9 cellular contexts compared by ENCODE assay signal in genomic region chr22:21417806-21418205, GRCh38. TPM values are rescaled to one million over a fixed set of nuclear protein-coding genes. Genes with fewer than 3 reads are reported as not detected.
DNase-seq lines count a peak whose midpoint lies in the region; ATAC-seq, FAIRE-seq and TF ChIP-seq lines count a peak whose summit lies in the region.
"Not testable (repeated sequence)": the region's sequence is repeated elsewhere in the genome, so short reads cannot be mapped to it uniquely, and the experiment has no call there.
"Had no signal": no experiment of that assay in that cellular context is flagged by ENCODE, and none has a peak within 500 bp of the region (broad histone marks: within the 10 kb centered on the region; RNA-seq: fewer than 3 reads in every experiment).

No MANE protein-coding gene starts in this region.

- peak overlapping the region; percentile 38; the same call in 1 of the 2 replicates for H3K4me3 Mint-ChIP-seq in WTC11

- not testable (repeated sequence) for H3K4me1 ChIP-seq in K562 (replicated peaks in 1 of 2; ENCODE audit: control insufficient read depth in 2 of 2, insufficient read depth in 2 of 2, low read length in 2 of 2); heart right ventricle; neuron (ENCODE audit: insufficient read depth, low read length); suprapubic skin

- H3K9me1 ChIP-seq in K562 (ENCODE audit: control insufficient read depth, insufficient read depth, low read length) = not testable (repeated sequence)

- H2AFZ ChIP-seq in K562 (ENCODE audit: low read depth, low read length); neuron (ENCODE audit: low read depth, low read length): not testable (repeated sequence)

- H4K20me1 ChIP-seq in K562 (replicated peaks; ENCODE audit: control insufficient read depth, insufficient read depth, low read length) = not testable (repeated sequence)

- TF ChIP-seq POLR2A in K562 (conservative IDR thresholded peaks at IDR 0.05); suprapubic skin (IDR thresholded peaks at IDR 0.05): not testable (repeated sequence)

- TF ChIP-seq CTCF in WTC11 (IDR thresholded peaks at IDR 0.05); K562 (IDR thresholded peaks at IDR 0.05 in 2 of 3, conservative IDR thresholded peaks at IDR 0.05 in 1 of 3; ENCODE audit: insufficient read depth in 2 of 3, low read depth in 1 of 3, low read length in 3 of 3); heart right ventricle (IDR thresholded peaks at IDR 0.05); suprapubic skin (IDR thresholded peaks at IDR 0.05): not testable (repeated sequence)

- not testable (repeated sequence) for H3K36me3 ChIP-seq in H7 (replicated peaks; ENCODE audit: control insufficient read depth, insufficient read depth, low read length); K562 (ENCODE audit: control insufficient read depth, insufficient read depth, low read length); heart right ventricle; neuron (ENCODE audit: insufficient read depth, low read length); suprapubic skin

- intact Hi-C loops in K562 (cut with micrococcal nuclease); heart right ventricle (cut with DNase I): not testable (repeated sequence)

- peak overlapping the region; percentile 75; the same call in 2 of the 3 replicates for H3K27ac ChIP-seq in K562 (ENCODE audit: extremely low read depth, low read depth, low read length)
- H3K27ac ChIP-seq in heart right ventricle, suprapubic skin: not testable (repeated sequence)

- POLR2A ChIA-PET in WTC11 (lab: Charles Lee); K562 (lab: Yijun Ruan, JAX): not testable (repeated sequence)

- H3K36me3 Mint-ChIP-seq in WTC11 = not testable (repeated sequence)

- TF ChIP-seq EP300 in K562 (IDR thresholded peaks at IDR 0.05; ENCODE audit: low read length); suprapubic skin (IDR thresholded peaks at IDR 0.05): not testable (repeated sequence)

- H3K27ac Mint-ChIP-seq in WTC11 = not testable (repeated sequence)

- not testable (repeated sequence) for H3K9me3 Mint-ChIP-seq in WTC11

- under 1% methylated on average over 18 of the region's 39 CpGs for WGBS in K562 (ENCODE audit: insufficient coverage, low coverage, missing lambda C conversion rate)
- 0% methylated on average over 7 to 16 of the region's 39 CpGs for WGBS in heart right ventricle, 2 donors
- no CpG with 5 or more reads among the region's 39 CpGs for WGBS in suprapubic skin

- H3K9ac ChIP-seq in K562 (ENCODE audit: insufficient read depth in 1 of 2, low read depth in 2 of 2, low read length in 2 of 2) = peak overlapping the region; percentile 51 to 89; a peak in 3 of 4 replicates

- not testable (repeated sequence) for H3K79me2 ChIP-seq in K562 (ENCODE audit: control insufficient read depth, insufficient read depth, low read length)

- FAIRE-seq in K562 (lab: Jason Lieb, UNC) = not testable (repeated sequence)

- H3K27me3 Mint-ChIP-seq in WTC11 (ENCODE audit: low read depth) = not testable (repeated sequence)

- TF ChIP-seq RAD21 in K562 (CRISPR knock-in tag; conservative IDR thresholded peaks at IDR 0.05 in 1 of 2, IDR thresholded peaks at IDR 0.05 in 1 of 2) = not testable (repeated sequence)

- not testable (repeated sequence) for DNase-seq in H7; K562 (ENCODE audit: extremely low read depth in 1 of 4, low spot score in 3 of 4)
- DNase-seq in WTC11 (ENCODE audit: low spot score) (peak; percentile 36), heart right ventricle (peak; percentile 23 to 44), suprapubic skin (ENCODE audit: low spot score in 2 of 2) (peak in 1 of 2 donors; percentile 82)

- H3K27me3 ChIP-seq in H7 (ENCODE audit: control insufficient read depth, insufficient read depth, low read length); K562 (ENCODE audit: control insufficient read depth in 2 of 2, insufficient read depth in 2 of 2, low read length in 2 of 2); heart right ventricle; neuron (ENCODE audit: insufficient read depth, low read length); suprapubic skin: not testable (repeated sequence)

- H3K4me3 ChIP-seq in GM08714 (ENCODE audit: low read length) (peak overlapping the region; percentile 58; the same call in 1 of the 2 replicates), H7 (ENCODE audit: insufficient read depth, low read depth, low read length) (peak overlapping the region; percentile 42), K562 (peak overlapping the region; percentile 54), heart right ventricle (peak overlapping the region in 9 of 10 donors; percentile 40 to 56 (median 46)), neuron (ENCODE audit: low read length) (peak overlapping the region; percentile 57), suprapubic skin (peak overlapping the region; percentile 48)

- peak overlapping the region; percentile 76; the same call in 1 of the 2 replicates for H3K4me2 ChIP-seq in K562 (ENCODE audit: insufficient read depth, low read length)

- in situ Hi-C loops in K562 (cut with MboI) = loop anchor here (25.0 kb wide), 2 partner anchors 519 to 1119 kb away; no protein-coding TSS in a partner anchor

- CTCF ChIA-PET in WTC11 (lab: Charles Lee); K562 (lab: Yijun Ruan, JAX; ENCODE audit: low intra/inter-chr PET ratio): not testable (repeated sequence)

- ATAC-seq in HG03439 (IDR thresholded peaks at IDR 0.05; ENCODE audit: unreplicated experiment) (peak; percentile 16), WTC11 (peak; percentile 10), K562 (peak; percentile 70), heart right ventricle (peak in 5 of 8 donors; percentile 16 to 30 (median 22))

- not testable (repeated sequence) for BruUV-seq in K562 (replicated peaks; lab: Mats Ljungman, UMichigan)

- H3K4me1 Mint-ChIP-seq in WTC11 = not testable (repeated sequence)

- not testable (repeated sequence) for H3K9me3 ChIP-seq in K562 (replicated peaks; ENCODE audit: control insufficient read depth, insufficient read depth, low read depth, low read length); heart right ventricle; neuron (ENCODE audit: low read length); suprapubic skin

RNA-seq across cellular contexts. Expression of gene HIC2, which starts 0.6 kb away (rescaled TPM):
- 36.2 and 40.5 TPM in 2 replicates for total RNA-seq in H7 (2014; rRNA removed; shearing (Covaris generic))
- total RNA-seq in WTC11 (2021) (30.4 to 33.3 TPM (median 31.2 TPM) in 3 replicates), K562 (2014; rRNA removed) (68.3 and 85.5 TPM in 2 replicates), K562 (2014; rRNA removed; fragmentation: Illumina TruSeq; extraction: Trizol) (25.5 and 25.6 TPM in 2 replicates), K562 (2015; rRNA removed; fragmentation: Illumina TruSeq; extraction: Trizol) (51.0 and 51.9 TPM in 2 replicates), K562 (2021) (104 and 117 TPM in 2 replicates), heart right ventricle (1 to 10 TPM; 1.2 to 2.4 (median 1.8) TPM), suprapubic skin (1 to 10 TPM; 4.2 to 9.4 (median 6.3) TPM)
- 56.9 and 123 TPM in 2 replicates for total RNA-seq in K562 (2011; cell fraction: chromatin; rRNA removed; ENCODE audit: low replicate concordance)
- total RNA-seq in K562 (2011; cell fraction: nucleolus; rRNA removed) = 77.2 and 88.6 TPM in 2 replicates
- total RNA-seq in K562 (2011; cell fraction: nucleoplasm; rRNA removed) = 64.3 and 67.2 TPM in 2 replicates
- polyA plus RNA-seq in K562 (2011; rRNA removed) (19.7 and 20.7 TPM in 2 replicates), K562 (2014; fragmentation: Illumina TruSeq; extraction: Trizol) (35.5 and 50.6 TPM in 2 replicates), K562 (2014; fragmentation: Nextera tagmentation; extraction: Ambion mirVana) (1 to 10 TPM; 1.7 to 2.6 TPM), K562 (2014; rRNA removed) (40.8 and 41.4 TPM in 2 replicates), heart right ventricle (1 to 10 TPM in 1 of 2 donors, under 1 TPM in 1; 0.65 to 2.0 TPM)
- polyA plus RNA-seq in K562 (2011; cell fraction: cytosol; rRNA removed) = 25.5 and 39.2 TPM in 2 replicates
- polyA plus RNA-seq in K562 (2011; cell fraction: nucleus; rRNA removed) = 39.9 and 64.1 TPM in 2 replicates
- 40.2 and 58.7 TPM in 2 replicates for polyA plus RNA-seq in K562 (2012)
- polyA minus RNA-seq in K562 (2011; rRNA and poly(A)+ RNA removed) = 20.9 and 37.6 TPM in 2 replicates
- polyA minus RNA-seq in K562 (2011; cell fraction: cytosol; rRNA and poly(A)+ RNA removed) = 47.0 and 61.2 TPM in 2 replicates
- 31.5 and 40.1 TPM in 2 replicates for polyA minus RNA-seq in K562 (2011; cell fraction: nucleus; rRNA and poly(A)+ RNA removed)

RNA-seq across cellular contexts. Expression of gene RIMBP3B, which starts 34.3 kb away (rescaled TPM):
- 0.22 and 0.24 TPM in 2 replicates for total RNA-seq in H7 (2014; rRNA removed; shearing (Covaris generic))
- total RNA-seq in WTC11 (2021) (0.09 to 0.62 TPM (median 0.27 TPM) in 3 replicates), K562 (2014; rRNA removed) (0.14 and 0.37 TPM in 2 replicates), K562 (2014; rRNA removed; fragmentation: Illumina TruSeq; extraction: Trizol) (0.18 and 0.19 TPM in 2 replicates), K562 (2015; rRNA removed; fragmentation: Illumina TruSeq; extraction: Trizol) (0.23 and 0.29 TPM in 2 replicates), K562 (2021) (0.55 and 0.78 TPM in 2 replicates), heart right ventricle (under 1 TPM in 4 of 10 donors, not detected in 6; 0.04 to 0.21 (median 0.10) TPM), suprapubic skin (under 1 TPM in 1 of 4 donors, not detected in 3; 0.13 TPM)
- total RNA-seq in K562 (2011; cell fraction: chromatin; rRNA removed; ENCODE audit: low replicate concordance) = 0.60 TPM in 1 of 2 replicates, not detected in the other
- total RNA-seq in K562 (2011; cell fraction: nucleolus; rRNA removed) = 0.13 and 1.0 TPM in 2 replicates
- 0.29 and 0.46 TPM in 2 replicates for total RNA-seq in K562 (2011; cell fraction: nucleoplasm; rRNA removed)
- polyA plus RNA-seq in K562 (2011; rRNA removed) (0.03 and 0.16 TPM in 2 replicates), K562 (2014; fragmentation: Illumina TruSeq; extraction: Trizol) (0.14 and 0.24 TPM in 2 replicates), K562 (2014; fragmentation: Nextera tagmentation; extraction: Ambion mirVana) (under 1 TPM in 1 of 2 experiments, not detected in 1; 0.01 TPM), K562 (2014; rRNA removed) (0.08 and 0.18 TPM in 2 replicates), heart right ventricle (under 1 TPM in 1 of 2 donors, not detected in 1; 0.03 TPM)
- polyA plus RNA-seq in K562 (2011; cell fraction: cytosol; rRNA removed) = 0.06 and 0.13 TPM in 2 replicates
- polyA plus RNA-seq in K562 (2011; cell fraction: nucleus; rRNA removed) = 0.08 and 0.18 TPM in 2 replicates
- 0.43 and 1.1 TPM in 2 replicates for polyA plus RNA-seq in K562 (2012)
- 0.32 and 0.36 TPM in 2 replicates for polyA minus RNA-seq in K562 (2011; rRNA and poly(A)+ RNA removed)
- 0.29 TPM in 1 of 2 replicates, not detected in the other for polyA minus RNA-seq in K562 (2011; cell fraction: cytosol; rRNA and poly(A)+ RNA removed)
- polyA minus RNA-seq in K562 (2011; cell fraction: nucleus; rRNA and poly(A)+ RNA removed) = 0.13 and 0.44 TPM in 2 replicates
- total RNA-seq: bronchial epithelial cell had no signal

RNA-seq across cellular contexts. Expression of gene TMEM191C, which starts 49.4 kb away (rescaled TPM):
- 0.15 and 0.42 TPM in 2 replicates for total RNA-seq in H7 (2014; rRNA removed; shearing (Covaris generic))
- total RNA-seq in WTC11 (2021) (4.8 to 6.4 TPM (median 5.2 TPM) in 3 replicates), K562 (2014; rRNA removed) (3.4 and 4.6 TPM in 2 replicates), K562 (2014; rRNA removed; fragmentation: Illumina TruSeq; extraction: Trizol) (0.41 and 0.84 TPM in 2 replicates), K562 (2015; rRNA removed; fragmentation: Illumina TruSeq; extraction: Trizol) (1.1 and 1.6 TPM in 2 replicates), K562 (2021) (5.8 and 7.1 TPM in 2 replicates), heart right ventricle (1 to 10 TPM in 2 of 10 donors, under 1 TPM in 6, not detected in 2; 0.26 to 1.8 (median 0.85) TPM), suprapubic skin (1 to 10 TPM in 1 of 4 donors, under 1 TPM in 2, not detected in 1; 0.42 to 1.7 (median 0.47) TPM)
- total RNA-seq in K562 (2011; cell fraction: chromatin; rRNA removed; ENCODE audit: low replicate concordance) = 5.4 and 9.0 TPM in 2 replicates
- 9.5 and 10.3 TPM in 2 replicates for total RNA-seq in K562 (2011; cell fraction: nucleolus; rRNA removed)
- total RNA-seq in K562 (2011; cell fraction: nucleoplasm; rRNA removed) = 7.1 and 8.9 TPM in 2 replicates
- polyA plus RNA-seq in K562 (2011; rRNA removed) (2.1 and 3.1 TPM in 2 replicates), K562 (2014; fragmentation: Illumina TruSeq; extraction: Trizol) (0.82 and 1.1 TPM in 2 replicates), K562 (2014; fragmentation: Nextera tagmentation; extraction: Ambion mirVana) (under 1 TPM; 0.15 to 0.28 TPM), K562 (2014; rRNA removed) (4.0 and 6.5 TPM in 2 replicates), heart right ventricle (1 to 10 TPM in 1 of 2 donors, under 1 TPM in 1; 0.70 to 1.1 TPM)
- 5.0 and 11.5 TPM in 2 replicates for polyA plus RNA-seq in K562 (2011; cell fraction: cytosol; rRNA removed)
- 13.1 and 16.7 TPM in 2 replicates for polyA plus RNA-seq in K562 (2011; cell fraction: nucleus; rRNA removed)
- polyA plus RNA-seq in K562 (2012) = 5.2 and 9.2 TPM in 2 replicates
- 0.46 and 0.93 TPM in 2 replicates for polyA minus RNA-seq in K562 (2011; rRNA and poly(A)+ RNA removed)
- polyA minus RNA-seq in K562 (2011; cell fraction: cytosol; rRNA and poly(A)+ RNA removed) = 2.4 and 4.9 TPM in 2 replicates
- polyA minus RNA-seq in K562 (2011; cell fraction: nucleus; rRNA and poly(A)+ RNA removed) = 2.4 and 3.0 TPM in 2 replicates

Comparison
In these comparisons a context has a peak if more than half of its experiments do, and no peak if none do; other contexts are left out.
1. ATAC-seq: peak in every context shown above with its lines; median percentile 70 in K562; 22 in heart right ventricle; 16 in HG03439; 10 in WTC11.